ENCODE assay signal across 12 cellular contexts in genomic region chr11:5940748-5941147, GRCh38. TPM values are rescaled to one million over a fixed set of nuclear protein-coding genes. Genes with fewer than 3 reads are reported as not detected.
"Had no signal": no experiment of that assay in that cellular context is flagged by ENCODE, and none has a peak within 500 bp of the region (broad histone marks: within the 10 kb centered on the region; RNA-seq: fewer than 3 reads in every experiment).

No MANE protein-coding gene starts in this region.

- H2AFZ ChIP-seq: GM23248, GM23338 had no signal

- H3K36me3 ChIP-seq: HAP-1 had no signal

- ATAC-seq: GM23338, HCT116 had no signal

- FAIRE-seq: H1, H54 had no signal

- H3K4me3 ChIP-seq: GM23248, GM23338, HAP-1 had no signal

- H3K9me3 ChIP-seq: HAP-1 had no signal

- H3K27ac ChIP-seq: GM23248 had no signal

- DNase-seq: GM23248, GOT3, H7, H9, HCEC 1CT, HFFc6 had no signal

- H3K4me2 ChIP-seq: GM23338 had no signal

- H3K4me1 ChIP-seq: HAP-1 had no signal

- H3K9ac ChIP-seq: GM23248 had no signal

RNA-seq across cellular contexts. Expression of gene OR56A3, which starts 1.3 kb away (rescaled TPM):
- total RNA-seq: GM23248, GM23338, H1, H4, H7, H9, HFFc6 had no signal
- polyA plus RNA-seq: GM23248, GM23338, H1 had no signal

RNA-seq across cellular contexts. Expression of gene OR56A5, which starts 27.5 kb away (rescaled TPM):
- total RNA-seq: GM23248, GM23338, H1, H4, H7, H9, HFFc6 had no signal
- polyA plus RNA-seq: GM23248, GM23338 had no signal

RNA-seq across cellular contexts. Expression of gene OR52L1, which starts 46.0 kb away (rescaled TPM):
- total RNA-seq: GM23248, H1, H4, H7, H9, HFFc6 had no signal
- polyA plus RNA-seq: GM23248, GM23338 had no signal

RNA-seq across cellular contexts. Expression of gene OR52E5, which starts 47.7 kb away (rescaled TPM):
- total RNA-seq: GM23248, GM23338, H1, H4, H7, H9, HFFc6 had no signal
- polyA plus RNA-seq: GM23248, GM23338, H1 had no signal
